ENCODE assay signal across 18 cellular contexts in genomic region chr2:238172439-238172838, GRCh38. TPM values are rescaled to one million over a fixed set of nuclear protein-coding genes. Genes with fewer than 3 reads are reported as not detected.
A peak's percentile ranks its signal among the peaks of the same experiment; 100 is the strongest.
DNase-seq lines count a peak whose midpoint lies in the region; ATAC-seq, FAIRE-seq and TF ChIP-seq lines count a peak whose summit lies in the region.
"Had no signal": no experiment of that assay in that cellular context is flagged by ENCODE, and none has a peak within 500 bp of the region (broad histone marks: within the 10 kb centered on the region; RNA-seq: fewer than 3 reads in every experiment).

No MANE protein-coding gene starts in this region.

- H3K4me1 Mint-ChIP-seq in activated CD4-positive, alpha-beta memory T cell treated with anti-CD3 and anti-CD28 coated beads for 36 hours (ENCODE audit: low read depth) = no peaks in the 10 kb centered on the region
- peaks cover 11% of the 10 kb centered on the region for H3K4me1 Mint-ChIP-seq in activated CD4-positive, alpha-beta memory T cell treated with anti-CD3 and anti-CD28 coated beads, Interleukin-2, amount 10 ng/mL, durations not matched to agents 7 days and 5 days
- H3K4me1 Mint-ChIP-seq in astrocyte (ENCODE audit: low read depth, unreplicated experiment) = peaks cover 26% of the 10 kb centered on the region
- H3K4me1 Mint-ChIP-seq: IgD-negative memory B cell had no signal

- peak overlapping the region; percentile 49 for H3K27ac Mint-ChIP-seq in activated CD4-positive, alpha-beta memory T cell treated with anti-CD3 and anti-CD28 coated beads for 36 hours
- H3K27ac Mint-ChIP-seq in activated CD4-positive, alpha-beta memory T cell treated with anti-CD3 and anti-CD28 coated beads, Interleukin-2, amount 10 ng/mL, durations not matched to agents 7 days and 5 days = no peak overlapping the region
- peak overlapping the region; percentile 34 for H3K27ac Mint-ChIP-seq in astrocyte (ENCODE audit: unreplicated experiment)

- peaks cover 15 to 60% (median 46%) of the 10 kb centered on the region in 10 experiments for H3K4me1 ChIP-seq in BLaER1 treated with 17β-estradiol and CSF1 and Interleukin-3, amounts not matched to agents 10 nM and 100 nM
- H3K4me1 ChIP-seq in astrocyte (ENCODE audit: insufficient read depth, low read length) = peaks cover 35% of the 10 kb centered on the region
- peaks cover 31% of the 10 kb centered on the region for H3K4me1 ChIP-seq in mesenchymal stem cell (ENCODE audit: control insufficient read depth, insufficient read depth, low read depth, low read length)
- H3K4me1 ChIP-seq in PC-3 (ENCODE audit: insufficient read depth, low read length) = peaks cover 25% of the 10 kb centered on the region

- H3K79me2 ChIP-seq in astrocyte (ENCODE audit: insufficient read depth, low read length) = peaks cover 5% of the 10 kb centered on the region
- H3K79me2 ChIP-seq in PC-3 (ENCODE audit: low read length) = no peaks in the 10 kb centered on the region

- H3K9me3 Mint-ChIP-seq in activated CD4-positive, alpha-beta memory T cell treated with anti-CD3 and anti-CD28 coated beads for 36 hours = no peaks in the 10 kb centered on the region
- no peaks in the 10 kb centered on the region for H3K9me3 Mint-ChIP-seq in activated CD4-positive, alpha-beta memory T cell treated with anti-CD3 and anti-CD28 coated beads, Interleukin-2, amount 10 ng/mL, durations not matched to agents 7 days and 5 days
- H3K9me3 Mint-ChIP-seq in astrocyte (ENCODE audit: unreplicated experiment) = no peaks in the 10 kb centered on the region
- H3K9me3 Mint-ChIP-seq: IgD-negative memory B cell had no signal

- CTCF ChIA-PET in activated CD4-positive, alpha-beta memory T cell treated with anti-CD3 and anti-CD28 coated beads for 36 hours (lab: Charles Lee) = no interaction called here
- CTCF ChIA-PET in activated CD4-positive, alpha-beta memory T cell treated with anti-CD3 and anti-CD28 coated beads, Interleukin-2, amount 10 ng/mL, durations not matched to agents 7 days and 5 days (lab: Charles Lee) = no interaction called here
- CTCF ChIA-PET in PC-3 (lab: Charles Lee) = no interaction called here

- peak overlapping the region; percentile 2 for H2AK5ac ChIP-seq in mesenchymal stem cell (ENCODE audit: low read length, severe bottlenecking)

- TF ChIP-seq CTCF in astrocyte (IDR thresholded peaks at IDR 0.05; ENCODE audit: insufficient read depth, low read depth, low read length) = no peak
- no peak for TF ChIP-seq CTCF in PC-3 (conservative IDR thresholded peaks at IDR 0.05; ENCODE audit: low read depth, low read length)

- BruUV-seq in PC-3 (replicated peaks; lab: Mats Ljungman, UMichigan) = no TSS peak

- H3K27me3 Mint-ChIP-seq in activated CD4-positive, alpha-beta memory T cell treated with anti-CD3 and anti-CD28 coated beads for 36 hours = no peaks in the 10 kb centered on the region
- no peaks in the 10 kb centered on the region for H3K27me3 Mint-ChIP-seq in activated CD4-positive, alpha-beta memory T cell treated with anti-CD3 and anti-CD28 coated beads, Interleukin-2, amount 10 ng/mL, durations not matched to agents 7 days and 5 days
- no peaks in the 10 kb centered on the region for H3K27me3 Mint-ChIP-seq in astrocyte (ENCODE audit: low read depth, unreplicated experiment)
- H3K27me3 Mint-ChIP-seq: IgD-negative memory B cell had no signal

- H3K27me3 ChIP-seq in BLaER1 treated with 17β-estradiol and CSF1 and Interleukin-3, amounts not matched to agents 10 nM and 100 nM = no peaks in the 10 kb centered on the region
- H3K27me3 ChIP-seq in astrocyte (ENCODE audit: insufficient read depth, low read length) = no peaks in the 10 kb centered on the region
- H3K27me3 ChIP-seq in mesenchymal stem cell (ENCODE audit: control insufficient read depth in 1 of 2, insufficient read depth in 1 of 2, low read length in 2 of 2) = no peaks in the 10 kb centered on the region
- H3K27me3 ChIP-seq in PC-3 (ENCODE audit: low read length) = no peaks in the 10 kb centered on the region

- H3K36me3 ChIP-seq in BLaER1 treated with 17β-estradiol and CSF1 and Interleukin-3, amounts not matched to agents 10 nM and 100 nM = peaks cover 80 to 99% (median 94%) of the 10 kb centered on the region in 11 experiments
- H3K36me3 ChIP-seq in astrocyte (ENCODE audit: insufficient read depth, low read length) = peaks cover 28% of the 10 kb centered on the region
- peaks cover 57 to 73% of the 10 kb centered on the region in 2 experiments for H3K36me3 ChIP-seq in mesenchymal stem cell (ENCODE audit: control insufficient read depth in 1 of 2, insufficient read depth in 2 of 2, low read depth in 1 of 2, low read length in 2 of 2)
- peaks cover 31% of the 10 kb centered on the region for H3K36me3 ChIP-seq in PC-3 (ENCODE audit: low read depth, low read length)

- ATAC-seq in GM19351 (IDR thresholded peaks at IDR 0.05; ENCODE audit: unreplicated experiment) = no peak
- no peak for ATAC-seq in HG03280 (IDR thresholded peaks at IDR 0.05; ENCODE audit: unreplicated experiment)
- ATAC-seq in PC-3 = no peak

- peak overlapping the region in 1 of 11 experiments; percentile 12; a peak in 2 of 22 replicates for H3K9ac ChIP-seq in BLaER1 treated with 17β-estradiol and CSF1 and Interleukin-3, amounts not matched to agents 10 nM and 100 nM
- no peak overlapping the region for H3K9ac ChIP-seq in astrocyte (ENCODE audit: low read length)
- no peak overlapping the region for H3K9ac ChIP-seq in mesenchymal stem cell (ENCODE audit: low read length)
- no peak overlapping the region for H3K9ac ChIP-seq in PC-3 (ENCODE audit: low read length)

- H3K4me3 ChIP-seq in BLaER1 treated with 17β-estradiol and CSF1 and Interleukin-3, amounts not matched to agents 10 nM and 100 nM = no peak overlapping the region
- H3K4me3 ChIP-seq in astrocyte (ENCODE audit: insufficient read depth, low read depth, low read length) (no peak overlapping the region), mesenchymal stem cell (ENCODE audit: insufficient read depth in 1 of 2, low read depth in 1 of 2, low read length in 2 of 2) (no peak overlapping the region), PC-3 (ENCODE audit: low read length) (no peak overlapping the region)

- H2BK12ac ChIP-seq in mesenchymal stem cell (ENCODE audit: low read length in 2 of 2) = peak overlapping the region in 1 of 2 experiments; percentile 45

- WGBS in mesenchymal stem cell = 97% methylated on average over 13 of the region's 14 CpGs

- H4K8ac ChIP-seq in mesenchymal stem cell (ENCODE audit: low read length) = peak overlapping the region; percentile 27

- no peak overlapping the region for H2BK15ac ChIP-seq in mesenchymal stem cell (ENCODE audit: low read depth, poor library complexity, severe bottlenecking)

- H3K18ac ChIP-seq in mesenchymal stem cell (ENCODE audit: low read depth in 1 of 2, low read length in 2 of 2) = no peak overlapping the region

- no peak overlapping the region for H2BK120ac ChIP-seq in mesenchymal stem cell (ENCODE audit: low read depth, low read length)

- no peaks in the 10 kb centered on the region for H3K9me2 ChIP-seq in PC-3 (replicated peaks; ENCODE audit: low read length)

- no peak overlapping the region for H2BK5ac ChIP-seq in mesenchymal stem cell (ENCODE audit: low read depth, low read length, poor library complexity, severe bottlenecking)

- no peak overlapping the region for H3K14ac ChIP-seq in mesenchymal stem cell (ENCODE audit: low read length in 2 of 2)

- intact Hi-C loops in activated CD4-positive, alpha-beta memory T cell treated with anti-CD3 and anti-CD28 coated beads for 36 hours (cut with micrococcal nuclease) = no loop called here
- intact Hi-C loops in PC-3 (cut with micrococcal nuclease) = no loop called here

- H3F3A ChIP-seq in PC-3 (ENCODE audit: low read length, unreplicated experiment) = no peaks in the 10 kb centered on the region

- DNase-seq in activated CD4-positive, alpha-beta memory T cell treated with anti-CD3 and anti-CD28 coated beads for 36 hours = no peak
- DNase-seq in activated CD4-positive, alpha-beta memory T cell treated with anti-CD3 and anti-CD28 coated beads, Interleukin-2, amount 10 ng/mL, durations not matched to agents 7 days and 5 days = no peak
- DNase-seq in astrocyte (ENCODE audit: low read depth) = no peak
- no peak for DNase-seq in mesenchymal stem cell
- no peak for DNase-seq in PC-3
- DNase-seq: COR-L47; NCI-H1436 treated with DMSO at 0.1 percent for 48 hours; NCI-H2081 treated with DMSO at 0.1 percent for 48 hours; NCI-H226; NCI-H526 treated with DMSO at 0.1 percent for 48 hours; NK-92 treated with Interleukin-12 subunit alpha and Interleukin-12 subunit beta, amount 100 ng/mL, for 24 hours; OCI-M1 had no signal

- peaks cover 37% of the 10 kb centered on the region for H3K36me3 Mint-ChIP-seq in activated CD4-positive, alpha-beta memory T cell treated with anti-CD3 and anti-CD28 coated beads for 36 hours
- H3K36me3 Mint-ChIP-seq in activated CD4-positive, alpha-beta memory T cell treated with anti-CD3 and anti-CD28 coated beads, Interleukin-2, amount 10 ng/mL, durations not matched to agents 7 days and 5 days (ENCODE audit: low read depth) = peaks cover 57% of the 10 kb centered on the region
- peaks cover 21% of the 10 kb centered on the region for H3K36me3 Mint-ChIP-seq in astrocyte (ENCODE audit: low read depth, unreplicated experiment)

- H3K23ac ChIP-seq in mesenchymal stem cell (ENCODE audit: low read length in 2 of 2) = no peak overlapping the region

- no peaks in the 10 kb centered on the region for H3K9me3 ChIP-seq in BLaER1 treated with 17β-estradiol and CSF1 and Interleukin-3, amounts not matched to agents 10 nM and 100 nM (replicated peaks in 1 of 11)
- no peaks in the 10 kb centered on the region for H3K9me3 ChIP-seq in astrocyte (ENCODE audit: insufficient read depth, low read depth, low read length)
- no peaks in the 10 kb centered on the region for H3K9me3 ChIP-seq in mesenchymal stem cell (ENCODE audit: control insufficient read depth, low read length)
- H3K9me3 ChIP-seq in PC-3 (ENCODE audit: low read length) = no peaks in the 10 kb centered on the region

- peaks cover 0 to 35% (median 0%) of the 10 kb centered on the region in 11 experiments; a peak in 4 of 22 replicates for H4K20me1 ChIP-seq in BLaER1 treated with 17β-estradiol and CSF1 and Interleukin-3, amounts not matched to agents 10 nM and 100 nM
- H4K20me1 ChIP-seq in astrocyte (ENCODE audit: insufficient read depth, low read length) (no peaks in the 10 kb centered on the region), PC-3 (ENCODE audit: low read length) (no peaks in the 10 kb centered on the region)

- H3K4me3 Mint-ChIP-seq in activated CD4-positive, alpha-beta memory T cell treated with anti-CD3 and anti-CD28 coated beads for 36 hours = no peak overlapping the region
- no peak overlapping the region for H3K4me3 Mint-ChIP-seq in activated CD4-positive, alpha-beta memory T cell treated with anti-CD3 and anti-CD28 coated beads, Interleukin-2, amount 10 ng/mL, durations not matched to agents 7 days and 5 days
- H3K4me3 Mint-ChIP-seq in astrocyte (ENCODE audit: unreplicated experiment) = no peak overlapping the region
- H3K4me3 Mint-ChIP-seq: IgD-negative memory B cell had no signal

- H2AFZ ChIP-seq in astrocyte (ENCODE audit: low read depth, low read length) (no peak overlapping the region), mesenchymal stem cell (ENCODE audit: low read depth, low read length) (no peak overlapping the region), PC-3 (ENCODE audit: low read length) (no peak overlapping the region)

- peaks cover 28% of the 10 kb centered on the region for H3K79me1 ChIP-seq in mesenchymal stem cell (replicated peaks; ENCODE audit: low read length, poor library complexity, severe bottlenecking)

- POLR2A ChIA-PET in activated CD4-positive, alpha-beta memory T cell treated with anti-CD3 and anti-CD28 coated beads for 36 hours (lab: Charles Lee) = no interaction called here
- POLR2A ChIA-PET in activated CD4-positive, alpha-beta memory T cell treated with anti-CD3 and anti-CD28 coated beads, Interleukin-2, amount 10 ng/mL, durations not matched to agents 7 days and 5 days (lab: Charles Lee) = no interaction called here
- POLR2A ChIA-PET in PC-3 (lab: Charles Lee; ENCODE audit: unreplicated experiment) = no interaction called here

- H3K27ac ChIP-seq in BLaER1 treated with 17β-estradiol and CSF1 and Interleukin-3, amounts not matched to agents 10 nM and 100 nM = peak overlapping the region in 6 of 11 experiments; percentile 23 to 95 (median 91); a peak in 7 of 22 replicates
- H3K27ac ChIP-seq in astrocyte (ENCODE audit: low read depth, low read length) = no peak overlapping the region
- no peak overlapping the region for H3K27ac ChIP-seq in mesenchymal stem cell (ENCODE audit: low read length, poor library complexity, severe bottlenecking)
- no peak overlapping the region for H3K27ac ChIP-seq in PC-3 (ENCODE audit: low read length)
- H3K27ac ChIP-seq: C4-2B had no signal

- FAIRE-seq in astrocyte (lab: Jason Lieb, UNC) = no peak
- FAIRE-seq: H54 had no signal

- H3K4me2 ChIP-seq in BLaER1 treated with 17β-estradiol and CSF1 and Interleukin-3, amounts not matched to agents 10 nM and 100 nM = peak overlapping the region in 2 of 11 experiments; percentile 90 to 91; a peak in 2 of 22 replicates
- H3K4me2 ChIP-seq in astrocyte (ENCODE audit: low read length) (no peak overlapping the region), mesenchymal stem cell (ENCODE audit: low read length, poor library complexity, severe bottlenecking) (no peak overlapping the region), PC-3 (ENCODE audit: low read length) (no peak overlapping the region)

- H4K91ac ChIP-seq in mesenchymal stem cell (ENCODE audit: low read length) = peak overlapping the region; percentile 36

- H3K4ac ChIP-seq in mesenchymal stem cell (ENCODE audit: low read depth in 1 of 2, low read length in 2 of 2) = no peak overlapping the region

RNA-seq across cellular contexts. Expression of gene ERFE, which starts 13.7 kb away (rescaled TPM):
- total RNA-seq in activated CD4-positive, alpha-beta memory T cell treated with anti-CD3 and anti-CD28 coated beads for 36 hours = not detected
- not detected for total RNA-seq in activated CD4-positive, alpha-beta memory T cell treated with anti-CD3 and anti-CD28 coated beads, Interleukin-2, amount 10 ng/mL, durations not matched to agents 7 days and 5 days
- total RNA-seq in astrocyte (0.60 and 1.4 TPM in 2 replicates), PC-3 (2014; rRNA removed) (7.4 and 8.5 TPM in 2 replicates)
- polyA plus RNA-seq in mesenchymal stem cell (2013, experiment 1 of 2) = 2.3 TPM
- polyA plus RNA-seq in mesenchymal stem cell (2013, experiment 2 of 2) = 2.3 TPM
- polyA plus RNA-seq: IgD-negative memory B cell had no signal

RNA-seq across cellular contexts. Expression of gene ILKAP, which starts 31.1 kb away (rescaled TPM):
- total RNA-seq in activated CD4-positive, alpha-beta memory T cell treated with anti-CD3 and anti-CD28 coated beads for 36 hours = 10 to 100 TPM; 46.7 to 50.2 TPM
- 10 to 100 TPM; 50.8 to 54.3 TPM for total RNA-seq in activated CD4-positive, alpha-beta memory T cell treated with anti-CD3 and anti-CD28 coated beads, Interleukin-2, amount 10 ng/mL, durations not matched to agents 7 days and 5 days
- total RNA-seq in astrocyte = 32.3 and 35.2 TPM in 2 replicates
- 19.8 TPM for polyA plus RNA-seq in mesenchymal stem cell (2013, experiment 1 of 2)
- 20.1 TPM for polyA plus RNA-seq in mesenchymal stem cell (2013, experiment 2 of 2)
- 28.7 and 30.7 TPM in 2 replicates for total RNA-seq in PC-3 (2014; rRNA removed)

RNA-seq across cellular contexts. Expression of gene KLHL30, which starts 34.0 kb away (rescaled TPM):
- total RNA-seq in activated CD4-positive, alpha-beta memory T cell treated with anti-CD3 and anti-CD28 coated beads for 36 hours = not detected
- total RNA-seq in activated CD4-positive, alpha-beta memory T cell treated with anti-CD3 and anti-CD28 coated beads, Interleukin-2, amount 10 ng/mL, durations not matched to agents 7 days and 5 days = not detected
- total RNA-seq in astrocyte = 0.53 and 0.59 TPM in 2 replicates
- polyA plus RNA-seq in mesenchymal stem cell (2013, experiment 1 of 2) = 0.58 TPM
- 0.52 TPM for polyA plus RNA-seq in mesenchymal stem cell (2013, experiment 2 of 2)
- not detected in 2 replicates for total RNA-seq in PC-3 (2014; rRNA removed)
- polyA plus RNA-seq: IgD-negative memory B cell had no signal

Comparison
In these comparisons a context has a peak if more than half of its experiments do, and no peak if none do; other contexts are left out.
1. H3K27ac ChIP-seq: peak in BLaER1 treated with 17β-estradiol and CSF1 and Interleukin-3, amounts not matched to agents 10 nM and 100 nM (6 of 11); none in astrocyte (single experiment), mesenchymal stem cell (single experiment) and PC-3 (single experiment).